Comparison of ENCODE assay signal across 15 cellular contexts in the genomic region with DNA sequence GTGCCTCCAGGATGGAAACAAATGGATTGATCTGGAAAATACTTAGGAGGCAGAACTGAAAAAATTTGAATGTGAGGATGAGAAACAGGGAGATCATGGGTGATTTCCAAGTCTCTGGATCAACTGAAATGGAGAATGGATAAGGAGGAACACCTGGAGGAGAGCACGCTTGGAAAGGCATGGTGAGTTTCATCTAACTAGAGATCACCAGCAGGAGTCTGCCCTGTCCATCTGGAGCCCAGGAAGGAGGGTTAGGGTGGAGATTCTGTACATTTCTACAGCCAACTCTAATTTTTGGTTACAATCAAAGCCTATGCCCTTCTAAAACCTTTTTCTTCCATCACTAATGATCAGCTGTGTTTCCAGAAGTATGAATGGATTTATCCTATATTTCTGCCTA.
"Had no signal": no experiment of that assay in that cellular context is flagged by ENCODE, and none has a peak within 500 bp of the region (broad histone marks: within the 10 kb centered on the region; RNA-seq: fewer than 3 reads in every experiment).

No MANE protein-coding gene starts in this region.

- H2AFZ ChIP-seq: hepatocyte had no signal

- H3K27me3 ChIP-seq: ascending aorta, hepatocyte, right lobe of liver, thyroid gland, uterus had no signal

- H3K4me3 Mint-ChIP-seq: activated naive CD8-positive, alpha-beta T cell treated with anti-CD3 and anti-CD28 coated beads, Interleukin-2, amount 50 U/mL, for 24 hours; nephron; stimulated activated effector memory CD8-positive, alpha-beta T cell treated with anti-CD3 and anti-CD28 coated beads, Interleukin-12 subunit alpha, Interleukin-12 subunit beta, amount 100 ng/mL, for 72 hours had no signal

- H3K79me2 ChIP-seq: hepatocyte had no signal

- H3K4me2 ChIP-seq: hepatocyte had no signal

- H3K27ac ChIP-seq: ascending aorta, epithelial cell of prostate, hepatocyte, psoas muscle, right lobe of liver, thyroid gland, uterus had no signal

- H3K4me1 Mint-ChIP-seq: stimulated activated effector memory CD8-positive, alpha-beta T cell treated with anti-CD3 and anti-CD28 coated beads, Interleukin-12 subunit alpha, Interleukin-12 subunit beta, amount 100 ng/mL, for 72 hours had no signal

- DNase-seq: activated naive CD8-positive, alpha-beta T cell treated with anti-CD3 and anti-CD28 coated beads, Interleukin-2, amount 50 U/mL, for 24 hours; cortex of kidney; effector memory CD4-positive, alpha-beta T cell; left ventricle myocardium superior; mesenchymal stem cell; occipital lobe; psoas muscle; thyroid gland; uterus had no signal

- H3K36me3 Mint-ChIP-seq: stimulated activated effector memory CD8-positive, alpha-beta T cell treated with anti-CD3 and anti-CD28 coated beads, Interleukin-12 subunit alpha, Interleukin-12 subunit beta, amount 100 ng/mL, for 72 hours had no signal

- H3K27me3 Mint-ChIP-seq: activated naive CD8-positive, alpha-beta T cell treated with anti-CD3 and anti-CD28 coated beads, Interleukin-2, amount 50 U/mL, for 24 hours had no signal

- H3K27ac Mint-ChIP-seq: activated naive CD8-positive, alpha-beta T cell treated with anti-CD3 and anti-CD28 coated beads, Interleukin-2, amount 50 U/mL, for 24 hours; nephron; stimulated activated effector memory CD8-positive, alpha-beta T cell treated with anti-CD3 and anti-CD28 coated beads, Interleukin-12 subunit alpha, Interleukin-12 subunit beta, amount 100 ng/mL, for 72 hours had no signal

- H3K4me1 ChIP-seq: ascending aorta, psoas muscle, thyroid gland, uterus had no signal

- H3K36me3 ChIP-seq: ascending aorta, right lobe of liver, thyroid gland, uterus had no signal

- H3K4me3 ChIP-seq: ascending aorta, hepatocyte, psoas muscle, right lobe of liver, thyroid gland, uterus had no signal

- H3K9me3 ChIP-seq: ascending aorta, psoas muscle, right lobe of liver, thyroid gland, uterus had no signal
